In the genomic region with DNA sequence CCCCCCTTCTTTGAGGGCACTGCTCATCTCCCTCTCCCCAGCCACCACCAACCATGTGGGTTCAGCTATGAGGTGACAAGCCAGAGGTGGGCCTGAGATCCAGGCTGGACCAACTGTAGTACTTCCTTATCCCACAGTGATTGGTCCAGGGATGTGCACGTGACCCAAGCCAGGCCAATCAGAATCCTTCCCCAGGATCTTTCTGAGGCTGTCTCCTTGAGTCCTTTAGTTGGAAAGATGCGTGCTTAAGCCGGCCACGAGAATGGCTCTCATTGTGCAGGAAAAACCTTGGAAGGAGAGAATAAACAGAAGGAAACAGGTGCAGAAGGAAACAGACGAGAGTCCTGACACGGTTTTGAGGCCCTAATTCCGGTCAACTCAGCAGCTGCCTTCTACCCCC, we compare ENCODE assay signal across 22 cellular contexts. TPM values are rescaled to one million over a fixed set of nuclear protein-coding genes. Genes with fewer than 3 reads are reported as not detected.
A peak's percentile ranks its signal among the peaks of the same experiment; 100 is the strongest.
DNase-seq lines count a peak whose midpoint lies in the region; ATAC-seq and TF ChIP-seq lines count a peak whose summit lies in the region.
"Had no signal": no experiment of that assay in that cellular context is flagged by ENCODE, and none has a peak within 500 bp of the region (broad histone marks: within the 10 kb centered on the region; RNA-seq: fewer than 3 reads in every experiment).

No MANE protein-coding gene starts in this region.

- H3K27me3 Mint-ChIP-seq in activated CD4-positive, alpha-beta T cell treated with anti-CD3 and anti-CD28 coated beads, Interleukin-2, amount 10 ng/mL, durations not matched to agents 24 days and 14 days, result no peaks in the 10 kb centered on the region
- no peaks in the 10 kb centered on the region for H3K27me3 Mint-ChIP-seq in activated T-helper 1 cell treated with anti-CD3 and anti-CD28 coated beads, Interleukin-12 subunit alpha, Interleukin-12 subunit beta, Interleukin-2, Interleukin-4 antibody, amounts not matched to agents 30 ng/mL and 10 ng/mL and 1 ng/mL, durations not matched to agents 14 hours and 24 hours and 36 hours (ENCODE audit: insufficient read depth)
- peaks cover 18% of the 10 kb centered on the region for H3K27me3 Mint-ChIP-seq in neural crest cell (ENCODE audit: low read depth)
- H3K27me3 Mint-ChIP-seq: IgD-negative memory B cell had no signal

- no peak for TF ChIP-seq CTCF in neural crest cell (conservative IDR thresholded peaks at IDR 0.05)

- peaks cover 21% of the 10 kb centered on the region for H3K36me3 Mint-ChIP-seq in activated CD4-positive, alpha-beta T cell treated with anti-CD3 and anti-CD28 coated beads, Interleukin-2, amount 10 ng/mL, durations not matched to agents 24 days and 14 days (ENCODE audit: low read depth)
- peaks cover 23% of the 10 kb centered on the region for H3K36me3 Mint-ChIP-seq in activated T-helper 1 cell treated with anti-CD3 and anti-CD28 coated beads, Interleukin-12 subunit alpha, Interleukin-12 subunit beta, Interleukin-2, Interleukin-4 antibody, amounts not matched to agents 30 ng/mL and 10 ng/mL and 1 ng/mL, durations not matched to agents 14 hours and 24 hours and 36 hours (ENCODE audit: low read depth)
- H3K36me3 Mint-ChIP-seq in neural crest cell (ENCODE audit: low read depth), result no peaks in the 10 kb centered on the region

- peak; percentile 57 for DNase-seq in activated CD4-positive, alpha-beta T cell treated with anti-CD3 and anti-CD28 coated beads, Interleukin-2, amount 10 ng/mL, durations not matched to agents 24 days and 14 days
- no peak for DNase-seq in activated CD4-positive, alpha-beta T cell treated with anti-CD3 and anti-CD28 coated beads, Interleukin-2, amount 50 U/mL, for 1 hour
- DNase-seq in activated T-helper 1 cell treated with anti-CD3 and anti-CD28 coated beads, Interleukin-12 subunit alpha, Interleukin-12 subunit beta, Interleukin-2, Interleukin-4 antibody, amounts not matched to agents 30 ng/mL and 10 ng/mL and 1 ng/mL, durations not matched to agents 14 hours and 24 hours and 36 hours (ENCODE audit: low spot score), result no peak
- DNase-seq in neural crest cell (ENCODE audit: low read depth, low spot score) (no peak), RPMI8226 (no peak), OCI-M1 (lab: John Stamatoyannopoulos, UW) (no peak)
- no peak for DNase-seq in stimulated activated CD4-positive, alpha-beta T cell treated with anti-CD3 and anti-CD28 coated beads, Interleukin-4, amount 100 ng/mL, for 1 hour
- DNase-seq: activated CD8-positive, alpha-beta memory T cell treated with anti-CD3 and anti-CD28 coated beads, Interleukin-2, amount 50 U/mL, for 4 hours; activated gamma-delta T cell; amniotic stem cell; Caco-2; heart right ventricle; left ventricle myocardium inferior; NCI-H1694; NCI-H82; occipital lobe; PC-9; stimulated activated CD8-positive, alpha-beta memory T cell treated with anti-CD3 and anti-CD28 coated beads, Interleukin-4, amount 100 ng/mL, for 48 hours had no signal

- intact Hi-C loops in activated CD4-positive, alpha-beta T cell treated with anti-CD3 and anti-CD28 coated beads, Interleukin-2, amount 10 ng/mL, durations not matched to agents 24 days and 14 days (cut with micrococcal nuclease), result no loop called here
- intact Hi-C loops in activated T-helper 1 cell treated with anti-CD3 and anti-CD28 coated beads, Interleukin-12 subunit alpha, Interleukin-12 subunit beta, Interleukin-2, Interleukin-4 antibody, amounts not matched to agents 30 ng/mL and 10 ng/mL and 1 ng/mL, durations not matched to agents 14 hours and 24 hours and 36 hours (cut with micrococcal nuclease), result no loop called here

- no peak overlapping the region for H3K4me3 Mint-ChIP-seq in activated CD4-positive, alpha-beta T cell treated with anti-CD3 and anti-CD28 coated beads, Interleukin-2, amount 10 ng/mL, durations not matched to agents 24 days and 14 days
- H3K4me3 Mint-ChIP-seq in activated T-helper 1 cell treated with anti-CD3 and anti-CD28 coated beads, Interleukin-12 subunit alpha, Interleukin-12 subunit beta, Interleukin-2, Interleukin-4 antibody, amounts not matched to agents 30 ng/mL and 10 ng/mL and 1 ng/mL, durations not matched to agents 14 hours and 24 hours and 36 hours, result no peak overlapping the region
- H3K4me3 Mint-ChIP-seq in neural crest cell, result no peak overlapping the region
- H3K4me3 Mint-ChIP-seq: IgD-negative memory B cell; T-helper 2 cell treated with Interferon-gamma antibody and Interleukin-4, amounts not matched to agents 5 μg/mL and 100 μg/mL, for 36 hours had no signal

- H3K9me3 Mint-ChIP-seq in activated CD4-positive, alpha-beta T cell treated with anti-CD3 and anti-CD28 coated beads, Interleukin-2, amount 10 ng/mL, durations not matched to agents 24 days and 14 days, result no peaks in the 10 kb centered on the region
- H3K9me3 Mint-ChIP-seq in activated T-helper 1 cell treated with anti-CD3 and anti-CD28 coated beads, Interleukin-12 subunit alpha, Interleukin-12 subunit beta, Interleukin-2, Interleukin-4 antibody, amounts not matched to agents 30 ng/mL and 10 ng/mL and 1 ng/mL, durations not matched to agents 14 hours and 24 hours and 36 hours, result no peaks in the 10 kb centered on the region
- no peaks in the 10 kb centered on the region for H3K9me3 Mint-ChIP-seq in neural crest cell
- H3K9me3 Mint-ChIP-seq: IgD-negative memory B cell; T-helper 2 cell treated with Interferon-gamma antibody and Interleukin-4, amounts not matched to agents 5 μg/mL and 100 μg/mL, for 36 hours had no signal

- no peak overlapping the region for H3K27ac Mint-ChIP-seq in activated CD4-positive, alpha-beta T cell treated with anti-CD3 and anti-CD28 coated beads, Interleukin-2, amount 10 ng/mL, durations not matched to agents 24 days and 14 days
- peak overlapping the region; percentile 44 for H3K27ac Mint-ChIP-seq in activated T-helper 1 cell treated with anti-CD3 and anti-CD28 coated beads, Interleukin-12 subunit alpha, Interleukin-12 subunit beta, Interleukin-2, Interleukin-4 antibody, amounts not matched to agents 30 ng/mL and 10 ng/mL and 1 ng/mL, durations not matched to agents 14 hours and 24 hours and 36 hours
- peak overlapping the region; percentile 12 for H3K27ac Mint-ChIP-seq in neural crest cell (ENCODE audit: unreplicated experiment)
- H3K27ac Mint-ChIP-seq: T-helper 2 cell treated with Interferon-gamma antibody and Interleukin-4, amounts not matched to agents 5 μg/mL and 100 μg/mL, for 36 hours had no signal

- ATAC-seq in HG02759 (IDR thresholded peaks at IDR 0.05; ENCODE audit: unreplicated experiment), result peak; percentile 23
- ATAC-seq: HCT116 had no signal

- H3K4me1 Mint-ChIP-seq in activated CD4-positive, alpha-beta T cell treated with anti-CD3 and anti-CD28 coated beads, Interleukin-2, amount 10 ng/mL, durations not matched to agents 24 days and 14 days, result peaks cover 3% of the 10 kb centered on the region
- peaks cover 5% of the 10 kb centered on the region for H3K4me1 Mint-ChIP-seq in activated T-helper 1 cell treated with anti-CD3 and anti-CD28 coated beads, Interleukin-12 subunit alpha, Interleukin-12 subunit beta, Interleukin-2, Interleukin-4 antibody, amounts not matched to agents 30 ng/mL and 10 ng/mL and 1 ng/mL, durations not matched to agents 14 hours and 24 hours and 36 hours (ENCODE audit: low read depth)
- peaks cover 6% of the 10 kb centered on the region for H3K4me1 Mint-ChIP-seq in neural crest cell

RNA-seq across cellular contexts. Expression of gene ZC3H12D, which starts 39.2 kb away (rescaled TPM):
- total RNA-seq in activated CD4-positive, alpha-beta T cell treated with anti-CD3 and anti-CD28 coated beads, Interleukin-2, amount 10 ng/mL, durations not matched to agents 24 days and 14 days, result 79.6 and 79.8 TPM in 2 replicates
- total RNA-seq in activated T-helper 1 cell treated with anti-CD3 and anti-CD28 coated beads, Interleukin-12 subunit alpha, Interleukin-12 subunit beta, Interleukin-2, Interleukin-4 antibody, amounts not matched to agents 30 ng/mL and 10 ng/mL and 1 ng/mL, durations not matched to agents 14 hours and 24 hours and 36 hours, result 94.7 and 96.7 TPM in 2 replicates
- 0.14 and 0.16 TPM in 2 replicates for total RNA-seq in neural crest cell
- total RNA-seq: PC-9 had no signal

RNA-seq across cellular contexts. Expression of gene SUMO4, which starts 45.5 kb away (rescaled TPM):
- 10.1 and 10.9 TPM in 2 replicates for total RNA-seq in activated CD4-positive, alpha-beta T cell treated with anti-CD3 and anti-CD28 coated beads, Interleukin-2, amount 10 ng/mL, durations not matched to agents 24 days and 14 days
- 11.6 and 12.0 TPM in 2 replicates for total RNA-seq in activated T-helper 1 cell treated with anti-CD3 and anti-CD28 coated beads, Interleukin-12 subunit alpha, Interleukin-12 subunit beta, Interleukin-2, Interleukin-4 antibody, amounts not matched to agents 30 ng/mL and 10 ng/mL and 1 ng/mL, durations not matched to agents 14 hours and 24 hours and 36 hours
- 1.8 and 2.4 TPM in 2 replicates for total RNA-seq in neural crest cell

Comparison
In these comparisons a context has a peak if more than half of its experiments do, and no peak if none do; other contexts are left out.
1. RNA of gene ZC3H12D, which starts 39.2 kb away (total RNA-seq): 94.7 to 96.7 TPM in activated T-helper 1 cell treated with anti-CD3 and anti-CD28 coated beads, Interleukin-12 subunit alpha, Interleukin-12 subunit beta, Interleukin-2, Interleukin-4 antibody, amounts not matched to agents 30 ng/mL and 10 ng/mL and 1 ng/mL, durations not matched to agents 14 hours and 24 hours and 36 hours and 79.6 to 79.8 TPM in activated CD4-positive, alpha-beta T cell treated with anti-CD3 and anti-CD28 coated beads, Interleukin-2, amount 10 ng/mL, durations not matched to agents 24 days and 14 days; 0.14 to 0.16 TPM in neural crest cell; every median in the first group is over 10 times any median in the second.